11 cellular contexts compared by ENCODE assay signal in the genomic region with DNA sequence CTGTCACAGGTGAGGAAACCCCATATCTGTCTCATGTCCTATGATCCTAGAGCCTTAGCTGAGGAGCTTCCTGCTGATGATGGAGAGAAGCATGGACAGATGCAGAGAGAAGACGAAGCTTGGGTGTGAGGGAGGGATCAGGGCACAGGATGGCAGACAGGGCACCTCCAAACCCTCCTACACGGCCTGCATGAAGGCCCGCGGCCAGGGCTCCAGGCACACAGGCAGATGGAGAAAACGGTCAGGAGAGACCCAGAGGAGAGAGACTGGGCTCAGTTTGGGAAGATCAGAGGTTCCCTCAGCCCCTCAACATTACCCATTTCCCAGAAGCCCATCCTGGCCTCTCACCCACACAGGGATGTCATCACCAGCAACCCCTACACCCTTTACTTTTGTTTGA. TPM values are rescaled to one million over a fixed set of nuclear protein-coding genes. Genes with fewer than 3 reads are reported as not detected.
"Had no signal": no experiment of that assay in that cellular context is flagged by ENCODE, and none has a peak within 500 bp of the region (broad histone marks: within the 10 kb centered on the region; RNA-seq: fewer than 3 reads in every experiment).

No MANE protein-coding gene starts in this region.

RNA-seq across cellular contexts. Expression of gene KIR2DL3, which starts 5.8 kb away (rescaled TPM):
- total RNA-seq: OCI-LY7, PC-3, PC-9, Peyer's patch, Right ventricle myocardium inferior, Right ventricle myocardium superior, RPMI7951, SJCRH30, SJSA1, SK-MEL-5 had no signal
- polyA plus RNA-seq: SK-N-SH had no signal

RNA-seq across cellular contexts. Expression of gene KIR3DL3, which starts 19.8 kb away (rescaled TPM):
- total RNA-seq: OCI-LY7, PC-3, PC-9, Peyer's patch, Right ventricle myocardium inferior, Right ventricle myocardium superior, RPMI7951, SJCRH30, SJSA1, SK-MEL-5 had no signal
- polyA plus RNA-seq: SK-N-SH had no signal

RNA-seq across cellular contexts. Expression of gene KIR2DL1, which starts 25.5 kb away (rescaled TPM):
- total RNA-seq: OCI-LY7, PC-3, PC-9, Peyer's patch, Right ventricle myocardium inferior, Right ventricle myocardium superior, RPMI7951, SJCRH30, SJSA1, SK-MEL-5 had no signal
- polyA plus RNA-seq: SK-N-SH had no signal

RNA-seq across cellular contexts. Expression of gene KIR2DL4, which starts 59.3 kb away (rescaled TPM):
- total RNA-seq: OCI-LY7, PC-3, PC-9, Right ventricle myocardium inferior, Right ventricle myocardium superior, RPMI7951, SJCRH30, SJSA1, SK-MEL-5 had no signal
- polyA plus RNA-seq: SK-N-SH had no signal
